ENCODE assay signal across 20 cellular contexts in the genomic region with DNA sequence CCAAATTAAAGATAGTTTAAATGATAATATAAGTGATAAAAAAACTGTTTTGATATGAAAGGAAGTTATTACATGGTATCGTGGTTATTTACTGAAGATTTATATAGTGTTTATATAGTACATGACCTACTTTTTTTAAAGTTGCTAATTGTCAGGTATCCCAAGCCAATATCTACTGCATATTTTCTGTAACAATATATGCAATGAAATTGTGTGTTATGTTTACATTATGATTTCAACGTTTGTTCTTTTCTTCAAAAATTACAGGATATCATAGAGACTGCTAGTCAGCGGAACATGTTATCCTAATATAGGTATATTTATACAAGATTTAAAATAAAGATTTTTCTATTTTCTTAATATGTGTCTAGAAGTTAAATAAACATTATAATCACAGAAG.
"Had no signal": no experiment of that assay in that cellular context is flagged by ENCODE, and none has a peak within 500 bp of the region (broad histone marks: within the 10 kb centered on the region; RNA-seq: fewer than 3 reads in every experiment).

No MANE protein-coding gene starts in this region.

- H3K4me3 ChIP-seq: dorsolateral prefrontal cortex, esophagus muscularis mucosa, hepatocyte, psoas muscle, right lobe of liver, testis, tibial nerve had no signal

- H3K9me3 ChIP-seq: esophagus muscularis mucosa, psoas muscle, right lobe of liver, testis, tibial nerve had no signal

- DNase-seq: cortex of kidney; dorsolateral prefrontal cortex; effector memory CD4-positive, alpha-beta T cell; foreskin keratinocyte; head of caudate nucleus; kidney glomerular epithelial cell; naive thymus-derived CD4-positive, alpha-beta T cell; nephron progenitor cell; psoas muscle; retina; right lobe of liver; stimulated activated CD4-positive, alpha-beta T cell treated with anti-CD3 and anti-CD28 coated beads, Interleukin-2, amount 100 ng/mL, for 24 hours; stimulated activated CD4-positive, alpha-beta T cell treated with anti-CD3 and anti-CD28 coated beads, Interleukin-4, amount 100 ng/mL, for 4 hours; stimulated activated naive B cell treated with anti-CD40 and anti-IgM and Interleukin-4, amounts not matched to agents 10 μg/mL and 1 μg/mL and 100 μg/mL, for 72 hours; stimulated activated naive CD8-positive, alpha-beta T cell treated with anti-CD3 and anti-CD28 coated beads, Interleukin-15, amount 100 ng/mL, for 72 hours; testis had no signal

- H3K36me3 ChIP-seq: esophagus muscularis mucosa, right lobe of liver, tibial nerve had no signal

- H3K4me1 ChIP-seq: esophagus muscularis mucosa, psoas muscle, right lobe of liver, testis, tibial nerve had no signal

- H3K27me3 ChIP-seq: dorsolateral prefrontal cortex, esophagus muscularis mucosa, foreskin keratinocyte, hepatocyte, right lobe of liver, testis, tibial nerve had no signal

- ATAC-seq: foreskin keratinocyte; naive thymus-derived CD4-positive, alpha-beta T cell; psoas muscle; right lobe of liver; stimulated activated naive B cell treated with anti-CD40 and anti-IgM and Interleukin-4, amounts not matched to agents 10 μg/mL and 1 μg/mL and 100 μg/mL, for 72 hours; stimulated activated naive CD8-positive, alpha-beta T cell treated with anti-CD3 and anti-CD28 coated beads, Interleukin-15, amount 100 ng/mL, for 72 hours had no signal

- H3K27ac ChIP-seq: dorsolateral prefrontal cortex, epithelial cell of prostate, esophagus muscularis mucosa, foreskin keratinocyte, hepatocyte, psoas muscle, right lobe of liver, testis, tibial nerve had no signal
